Comparison of ENCODE assay signal across 14 cellular contexts in genomic region chr18:56461151-56461550, GRCh38.
DNase-seq lines count a peak whose midpoint lies in the region; ATAC-seq and TF ChIP-seq lines count a peak whose summit lies in the region.
"Had no signal": no experiment of that assay in that cellular context is flagged by ENCODE, and none has a peak within 500 bp of the region (broad histone marks: within the 10 kb centered on the region; RNA-seq: fewer than 3 reads in every experiment).

No MANE protein-coding gene starts in this region.

- H3K9me3 Mint-ChIP-seq in CD14-positive monocyte = peaks cover 28 to 44% (median 37%) of the 10 kb centered on the region in 7 donors
- peaks cover 11% of the 10 kb centered on the region for H3K9me3 Mint-ChIP-seq in CD8-positive, alpha-beta T cell

- DNase-seq in CD14-positive monocyte (ENCODE audit: low spot score) = no peak
- DNase-seq in HT-29 (ENCODE audit: low spot score) = peak; percentile 2
- DNase-seq in epithelial cell of esophagus (ENCODE audit: low read depth) = peak; percentile 70
- peak; percentile 9 for DNase-seq in renal cortical epithelial cell (ENCODE audit: low read depth)
- DNase-seq in CD8-positive, alpha-beta T cell = no peak
- no peak for DNase-seq in NOMO-1 (lab: John Stamatoyannopoulos, UW; ENCODE audit: unreplicated experiment in 2 of 2)
- DNase-seq: ACHN; CD4-positive, alpha-beta T cell; DMS153; HCEC 1CT; HFFc6 had no signal

- no peak overlapping the region for H3K4me3 Mint-ChIP-seq in CD14-positive monocyte
- H3K4me3 Mint-ChIP-seq in CD8-positive, alpha-beta T cell = no peak overlapping the region
- H3K4me3 Mint-ChIP-seq: CD4-positive, alpha-beta T cell; HFFc6; IgD-negative memory B cell had no signal

- POLR2A ChIA-PET in CD8-positive, alpha-beta T cell (lab: Charles Lee) = no interaction called here

- no peaks in the 10 kb centered on the region for H3K27me3 ChIP-seq in CD8-positive, alpha-beta T cell (ENCODE audit: insufficient read depth, low read length)
- H3K27me3 ChIP-seq: BLaER1 treated with 17β-estradiol and CSF1 and Interleukin-3, amounts not matched to agents 10 nM and 100 nM had no signal

- H3K27me3 Mint-ChIP-seq in CD14-positive monocyte (ENCODE audit: low read depth in 3 of 3) = peaks cover 0 to 4% (median 0%) of the 10 kb centered on the region in 3 donors
- no peaks in the 10 kb centered on the region for H3K27me3 Mint-ChIP-seq in CD8-positive, alpha-beta T cell (ENCODE audit: low read depth)
- H3K27me3 Mint-ChIP-seq: CD4-positive, alpha-beta T cell had no signal

- H3K36me3 Mint-ChIP-seq in CD14-positive monocyte = peaks cover 6 to 7% of the 10 kb centered on the region in 2 donors
- H3K36me3 Mint-ChIP-seq in CD8-positive, alpha-beta T cell = no peaks in the 10 kb centered on the region
- H3K36me3 Mint-ChIP-seq: IgD-negative memory B cell had no signal

- no peak overlapping the region for H3K27ac ChIP-seq in CD8-positive, alpha-beta T cell (ENCODE audit: low read depth, low read length)

- intact Hi-C loops in CD14-positive monocyte (cut with micrococcal nuclease) = no loop called here
- intact Hi-C loops in CD8-positive, alpha-beta T cell (cut with DNase I, micrococcal nuclease) = no loop called here

- no peak for TF ChIP-seq CTCF in CD14-positive monocyte (IDR thresholded peaks at IDR 0.05)
- TF ChIP-seq CTCF in epithelial cell of esophagus (IDR thresholded peaks at IDR 0.05; ENCODE audit: insufficient read depth, low read depth, low read length, missing control alignments) = no peak
- TF ChIP-seq CTCF in CD8-positive, alpha-beta T cell (IDR thresholded peaks at IDR 0.05) = no peak

- no peak for ATAC-seq in HG03097 (IDR thresholded peaks at IDR 0.05; ENCODE audit: low FRiP score, unreplicated experiment)
- no peak for ATAC-seq in CD8-positive, alpha-beta T cell

- CTCF ChIA-PET in CD8-positive, alpha-beta T cell (lab: Charles Lee) = no interaction called here

- H3K4me3 ChIP-seq in epithelial cell of esophagus (ENCODE audit: low read length) = no peak overlapping the region
- H3K4me3 ChIP-seq in CD8-positive, alpha-beta T cell (ENCODE audit: low read depth, low read length) = no peak overlapping the region
- H3K4me3 ChIP-seq: BLaER1 treated with 17β-estradiol and CSF1 and Interleukin-3, amounts not matched to agents 10 nM and 100 nM had no signal

- H3K9me3 ChIP-seq in CD8-positive, alpha-beta T cell (ENCODE audit: low read length) = no peaks in the 10 kb centered on the region

- no peaks in the 10 kb centered on the region for H3K4me1 ChIP-seq in CD8-positive, alpha-beta T cell (ENCODE audit: insufficient read depth, low read length)

- peak overlapping the region in 5 of 7 donors; percentile 2 to 67 (median 34) for H3K27ac Mint-ChIP-seq in CD14-positive monocyte
- no peak overlapping the region for H3K27ac Mint-ChIP-seq in CD8-positive, alpha-beta T cell
- H3K27ac Mint-ChIP-seq: CD4-positive, alpha-beta T cell; HFFc6; IgD-negative memory B cell had no signal

- no peaks in the 10 kb centered on the region for H3K36me3 ChIP-seq in CD8-positive, alpha-beta T cell (ENCODE audit: insufficient read depth, low read length)

- peaks cover 34% of the 10 kb centered on the region for H3K4me1 Mint-ChIP-seq in CD14-positive monocyte
- H3K4me1 Mint-ChIP-seq in CD8-positive, alpha-beta T cell (ENCODE audit: low read depth) = no peaks in the 10 kb centered on the region
- H3K4me1 Mint-ChIP-seq: IgD-negative memory B cell had no signal

Comparison
In these comparisons a context has a peak if more than half of its experiments do, and no peak if none do; other contexts are left out.
1. DNase-seq: peak in HT-29 (single experiment), epithelial cell of esophagus (single experiment) and renal cortical epithelial cell (single experiment); none in CD14-positive monocyte (single experiment), CD8-positive, alpha-beta T cell (0 of 7) and NOMO-1 (0 of 2).